ENCODE assay signal across 13 cellular contexts in the genomic region with DNA sequence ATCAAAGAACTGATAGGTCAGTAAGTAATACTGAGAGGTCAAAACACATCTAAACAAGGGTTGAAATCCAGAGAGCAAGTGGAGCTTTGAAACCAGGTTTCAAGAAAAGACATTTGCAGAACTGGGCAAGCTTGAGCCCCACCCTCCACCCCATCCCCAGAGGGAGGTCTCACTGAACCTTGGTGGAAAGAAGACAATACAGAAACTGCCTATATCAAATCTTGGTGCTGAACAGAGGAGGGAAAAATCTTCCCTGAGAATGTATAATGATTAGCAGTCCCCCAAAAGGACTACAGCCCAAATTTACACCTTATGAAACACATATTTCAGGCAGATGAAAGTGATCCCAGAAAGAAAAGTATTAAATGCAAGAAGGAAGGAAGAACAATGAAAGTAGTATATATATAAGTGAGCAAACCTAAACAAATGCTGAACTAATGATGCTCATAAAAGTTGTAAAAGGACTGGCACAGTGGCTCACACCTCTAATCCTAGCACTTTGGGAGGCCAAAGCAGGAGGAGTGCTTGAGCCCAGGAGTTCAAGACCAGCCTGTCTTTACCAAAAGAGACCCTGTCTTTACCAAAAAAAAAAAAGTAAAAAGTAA. TPM values are rescaled to one million over a fixed set of nuclear protein-coding genes. Genes with fewer than 3 reads are reported as not detected.
A peak's percentile ranks its signal among the peaks of the same experiment; 100 is the strongest.
DNase-seq lines count a peak whose midpoint lies in the region; ATAC-seq and TF ChIP-seq lines count a peak whose summit lies in the region.
"Had no signal": no experiment of that assay in that cellular context is flagged by ENCODE, and none has a peak within 500 bp of the region (broad histone marks: within the 10 kb centered on the region; RNA-seq: fewer than 3 reads in every experiment).

No MANE protein-coding gene starts in this region.

- H3K9ac ChIP-seq in SK-N-MC (ENCODE audit: insufficient read length), result no peak overlapping the region
- H3K9ac ChIP-seq in colonic mucosa (ENCODE audit: low read depth in 2 of 2, low read length in 2 of 2), result no peak overlapping the region

- H3K27me3 ChIP-seq in colonic mucosa, result no peaks in the 10 kb centered on the region
- H3K27me3 ChIP-seq: brain microvascular endothelial cell had no signal

- TF ChIP-seq CTCF in colonic mucosa (IDR thresholded peaks at IDR 0.05) (no peak), foreskin fibroblast (IDR thresholded peaks at IDR 0.05; ENCODE audit: low read depth, low read length) (no peak)

- peaks cover 4% of the 10 kb centered on the region for H3K4me1 ChIP-seq in colonic mucosa

- H3K27ac ChIP-seq in SK-N-MC (peak overlapping the region; percentile 65), colonic mucosa (peak overlapping the region; percentile 34), temporal lobe (ENCODE audit: low read depth, low read length) (peak overlapping the region; percentile 90)
- H3K27ac ChIP-seq: brain microvascular endothelial cell had no signal

- no peak for ATAC-seq in GM19351 (IDR thresholded peaks at IDR 0.05; ENCODE audit: unreplicated experiment)

- H3K36me3 ChIP-seq in SK-N-MC (ENCODE audit: insufficient read depth, low read length), result peaks cover 6% of the 10 kb centered on the region; the same call in 1 of the 2 replicates
- H3K36me3 ChIP-seq in colonic mucosa, result no peaks in the 10 kb centered on the region

- H3K9me3 ChIP-seq in SK-N-MC (ENCODE audit: low read depth, low read length) (no peaks in the 10 kb centered on the region), colonic mucosa (no peaks in the 10 kb centered on the region)

- intact Hi-C loops in colonic mucosa (cut with DNase I), result no loop called here

- DNase-seq in activated effector memory CD4-positive, alpha-beta T cell treated with anti-CD3 and anti-CD28 coated beads, Interleukin-2, amount 50 U/mL, for 16 hours, result peak; percentile 58
- no peak for DNase-seq in activated effector memory CD4-positive, alpha-beta T cell treated with Interleukin-2 at 50 U/mL for 16 hours
- DNase-seq in SK-N-MC (ENCODE audit: low read depth, low spot score), result no peak
- no peak for DNase-seq in colonic mucosa
- DNase-seq in foreskin fibroblast, result no peak
- no peak for DNase-seq in NCI-H2107 treated with DMSO at 0.1 percent for 48 hours (lab: John Stamatoyannopoulos, UW; ENCODE audit: unreplicated experiment)
- DNase-seq: brain microvascular endothelial cell, Kasumi-1, NCI-H187, SW 1271 had no signal

- H3K4me3 ChIP-seq in SK-N-MC, result peak overlapping the region; percentile 15
- H3K4me3 ChIP-seq in colonic mucosa, result no peak overlapping the region
- H3K4me3 ChIP-seq in foreskin fibroblast (ENCODE audit: low read depth in 1 of 2, low read length in 2 of 2), result no peak overlapping the region

RNA-seq across cellular contexts. Expression of a gene that starts 12.4 kb away (rescaled TPM):
- total RNA-seq in colonic mucosa (10 to 100 TPM; 24.9 to 36.3 TPM), temporal lobe (26.3 TPM)

RNA-seq across cellular contexts. Expression of a gene that starts 40.6 kb away (rescaled TPM):
- total RNA-seq in colonic mucosa (not detected), temporal lobe (1.5 TPM)
- total RNA-seq: activated CD8-positive, alpha-beta memory T cell treated with anti-CD3 and anti-CD28 coated beads for 36 hours had no signal

RNA-seq across cellular contexts. Expression of a gene that starts 54.4 kb away (rescaled TPM):
- 10 to 100 TPM in 1 of 2 donors, 1 to 10 TPM in 1; 1.1 to 12.7 TPM for total RNA-seq in colonic mucosa
- not detected for total RNA-seq in temporal lobe
- total RNA-seq: activated CD8-positive, alpha-beta memory T cell treated with anti-CD3 and anti-CD28 coated beads for 36 hours had no signal

RNA-seq across cellular contexts. Expression of a gene that starts 58.4 kb away (rescaled TPM):
- under 1 TPM in 1 of 2 donors, not detected in 1; 0.42 TPM for total RNA-seq in colonic mucosa
- total RNA-seq in temporal lobe, result not detected
- total RNA-seq: activated CD8-positive, alpha-beta memory T cell treated with anti-CD3 and anti-CD28 coated beads for 36 hours had no signal

Comparison
In these comparisons a context has a peak if more than half of its experiments do, and no peak if none do; other contexts are left out.
1. H3K27ac ChIP-seq: peak in every context shown above with its lines; median percentile 90 in temporal lobe; 65 in SK-N-MC; 34 in colonic mucosa.